ENCODE assay signal across 5 cellular contexts in the genomic region with DNA sequence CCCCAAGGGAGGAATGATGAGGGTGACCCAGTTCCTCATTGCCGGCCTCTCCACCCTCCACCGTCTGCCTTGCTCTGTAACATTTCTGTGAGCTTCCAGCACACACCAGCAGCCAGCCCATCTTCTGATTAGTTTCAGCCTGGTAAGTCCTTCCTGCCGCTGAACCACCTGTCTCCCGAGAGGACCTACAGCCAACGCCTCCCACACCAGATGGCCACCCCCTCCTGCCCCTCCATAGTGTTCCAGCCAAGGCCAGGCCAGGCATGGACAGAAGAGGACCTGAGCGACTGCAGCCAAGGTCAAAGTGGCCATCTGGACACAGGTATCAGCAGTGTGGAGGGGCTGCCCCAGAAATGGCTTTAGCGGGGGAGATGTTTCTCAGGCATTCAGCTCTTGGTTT.
"Had no signal": no experiment of that assay in that cellular context is flagged by ENCODE, and none has a peak within 500 bp of the region (broad histone marks: within the 10 kb centered on the region; RNA-seq: fewer than 3 reads in every experiment).

No MANE protein-coding gene starts in this region.

- ATAC-seq: GM23338, K562 had no signal

- DNase-seq: H9, HCEC 1CT, IMR-90 had no signal

- H3K4me3 ChIP-seq: GM23338, K562 had no signal
